In the genomic region with DNA sequence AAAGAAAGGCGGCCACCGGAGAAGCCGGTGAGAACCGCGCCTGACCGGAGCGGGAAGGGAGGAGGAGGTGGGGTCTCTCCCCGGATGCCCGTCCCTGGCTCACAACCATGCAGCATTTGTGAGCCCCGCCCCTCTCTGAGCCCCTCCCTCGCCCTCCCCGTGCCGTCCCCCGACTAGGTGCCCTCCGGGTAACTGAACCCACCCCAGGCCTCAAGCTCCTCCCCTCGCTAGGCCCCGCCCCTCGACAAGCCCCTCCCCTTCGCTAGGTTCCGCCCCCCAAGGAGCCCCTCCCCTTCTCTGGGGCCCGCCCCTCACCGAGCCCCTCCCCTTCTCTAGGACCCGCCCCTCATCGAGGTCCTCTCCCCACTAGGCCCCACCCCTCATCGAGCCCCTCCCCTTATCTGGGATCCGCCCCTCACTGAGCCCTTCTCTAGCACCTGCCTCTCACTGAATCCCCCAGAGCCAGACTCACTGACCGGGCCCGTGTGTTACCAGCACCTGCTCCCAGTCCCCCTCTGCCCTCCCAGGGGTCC, we compare ENCODE assay signal across 8 cellular contexts. TPM values are rescaled to one million over a fixed set of nuclear protein-coding genes. Genes with fewer than 3 reads are reported as not detected.
A peak's percentile ranks its signal among the peaks of the same experiment; 100 is the strongest.
DNase-seq lines count a peak whose midpoint lies in the region; FAIRE-seq and TF ChIP-seq lines count a peak whose summit lies in the region.
"Had no signal": no experiment of that assay in that cellular context is flagged by ENCODE, and none has a peak within 500 bp of the region (broad histone marks: within the 10 kb centered on the region; RNA-seq: fewer than 3 reads in every experiment).

No MANE protein-coding gene starts in this region.

- no peak overlapping the region for H2BK120ac ChIP-seq in mesenchymal stem cell (ENCODE audit: low read depth, low read length)

- H3K4me1 Mint-ChIP-seq in astrocyte (ENCODE audit: low read depth, unreplicated experiment): peaks cover 2% of the 10 kb centered on the region

- H3K23ac ChIP-seq in mesenchymal stem cell (ENCODE audit: low read length in 2 of 2): no peak overlapping the region

- no peaks in the 10 kb centered on the region for H4K20me1 ChIP-seq in astrocyte (ENCODE audit: insufficient read depth, low read length)

- H2AFZ ChIP-seq in astrocyte (ENCODE audit: low read depth, low read length) (no peak overlapping the region), mesenchymal stem cell (ENCODE audit: low read depth, low read length) (no peak overlapping the region)

- no peak overlapping the region for H3K4me3 Mint-ChIP-seq in astrocyte (ENCODE audit: unreplicated experiment)

- 7% methylated on average over 24 of the region's 28 CpGs for WGBS in mesenchymal stem cell
- WGBS in stomach, 5 donors: 3 to 7% (median 6%) methylated on average over 22 to 28 of the region's 28 CpGs

- no peaks in the 10 kb centered on the region for H3K4me1 ChIP-seq in HEK293 (ENCODE audit: control insufficient read depth, insufficient read depth, low read length)
- H3K4me1 ChIP-seq in astrocyte (ENCODE audit: insufficient read depth, low read length): no peaks in the 10 kb centered on the region
- peaks cover 9% of the 10 kb centered on the region for H3K4me1 ChIP-seq in mesenchymal stem cell (ENCODE audit: control insufficient read depth, insufficient read depth, low read depth, low read length)
- H3K4me1 ChIP-seq in stomach: peaks cover 5 to 13% (median 10%) of the 10 kb centered on the region in 4 donors

- POLR2A ChIA-PET in HEK293 (lab: Yijun Ruan, JAX) (interaction anchor here (0.6 to 1.5 kb wide), 7 partner anchors 29 to 212 kb away, joined by 3 to 6 read pairs (median 4); a partner anchor contains a TSS), RWPE1 (lab: Yijun Ruan, JAX; ENCODE audit: low non-redundant PET) (no interaction called here)

- H3K4me3 ChIP-seq in HEK293 (ENCODE audit: low read depth, low read length) (peak overlapping the region; percentile 37), astrocyte (ENCODE audit: insufficient read depth, low read depth, low read length) (no peak overlapping the region), mesenchymal stem cell (ENCODE audit: insufficient read depth in 1 of 2, low read depth in 1 of 2, low read length in 2 of 2) (no peak overlapping the region), stomach (peak overlapping the region; percentile 30 to 46 (median 38))

- H2BK5ac ChIP-seq in mesenchymal stem cell (ENCODE audit: low read depth, low read length, poor library complexity, severe bottlenecking): no peak overlapping the region

- H3K4ac ChIP-seq in mesenchymal stem cell (ENCODE audit: low read depth in 1 of 2, low read length in 2 of 2): no peak overlapping the region

- H3K27ac Mint-ChIP-seq in astrocyte (ENCODE audit: unreplicated experiment): no peak overlapping the region

- H3K9me3 Mint-ChIP-seq in astrocyte (ENCODE audit: unreplicated experiment): no peaks in the 10 kb centered on the region

- H2BK12ac ChIP-seq in mesenchymal stem cell (ENCODE audit: low read length in 2 of 2): no peak overlapping the region

- TF ChIP-seq CTCF in HEK293 (tag by site-specific recombination; IDR thresholded peaks at IDR 0.05): no peak
- TF ChIP-seq CTCF in RWPE1 (conservative IDR thresholded peaks at IDR 0.05; ENCODE audit: low read depth): no peak
- TF ChIP-seq CTCF in astrocyte (IDR thresholded peaks at IDR 0.05; ENCODE audit: insufficient read depth, low read depth, low read length): no peak
- no peak for TF ChIP-seq CTCF in stomach (IDR thresholded peaks at IDR 0.05)

- H3K9ac ChIP-seq in astrocyte (ENCODE audit: low read length) (no peak overlapping the region), mesenchymal stem cell (ENCODE audit: low read length) (no peak overlapping the region)

- H2BK15ac ChIP-seq in mesenchymal stem cell (ENCODE audit: low read depth, poor library complexity, severe bottlenecking): no peak overlapping the region

- no peak overlapping the region for H2AK5ac ChIP-seq in mesenchymal stem cell (ENCODE audit: low read length, severe bottlenecking)

- intact Hi-C loops in stomach (cut with DNase I; ENCODE audit: low total_unique reads): no loop called here

- H3K79me2 ChIP-seq in astrocyte (ENCODE audit: insufficient read depth, low read length): no peaks in the 10 kb centered on the region

- peaks cover 11% of the 10 kb centered on the region for H3K27me3 Mint-ChIP-seq in astrocyte (ENCODE audit: low read depth, unreplicated experiment)

- H3K18ac ChIP-seq in mesenchymal stem cell (ENCODE audit: low read depth in 1 of 2, low read length in 2 of 2): no peak overlapping the region

- CTCF ChIA-PET in HEK293 (lab: Yijun Ruan, JAX): interaction anchor here (1.9 kb wide), 1 partner anchor 82 kb away, joined by 4 read pairs; no protein-coding TSS in a partner anchor
- CTCF ChIA-PET in RWPE1 (lab: Yijun Ruan, JAX): interaction anchor here (1.9 kb wide), 1 partner anchor 83 kb away, joined by 10 read pairs; no protein-coding TSS in a partner anchor

- no peak overlapping the region for H4K8ac ChIP-seq in mesenchymal stem cell (ENCODE audit: low read length)

- no peaks in the 10 kb centered on the region for H3K36me3 Mint-ChIP-seq in astrocyte (ENCODE audit: low read depth, unreplicated experiment)

- H3K27me3 ChIP-seq in astrocyte (ENCODE audit: insufficient read depth, low read length): peaks cover 5% of the 10 kb centered on the region
- peaks cover 28 to 37% of the 10 kb centered on the region in 2 experiments for H3K27me3 ChIP-seq in mesenchymal stem cell (ENCODE audit: control insufficient read depth in 1 of 2, insufficient read depth in 1 of 2, low read length in 2 of 2)
- peaks cover 3 to 68% (median 34%) of the 10 kb centered on the region in 3 donors for H3K27me3 ChIP-seq in stomach

- DNase-seq in RWPE1 (ENCODE audit: low spot score) (peak; percentile 77), astrocyte (ENCODE audit: low read depth) (no peak), mesenchymal stem cell (peak; percentile 49), stomach (no peak), GM12892 (ENCODE audit: insufficient read length) (no peak), H54 (ENCODE audit: insufficient read length, low spot score) (no peak)

- no peak overlapping the region for H3K14ac ChIP-seq in mesenchymal stem cell (ENCODE audit: low read length in 2 of 2)

- FAIRE-seq in astrocyte (lab: Jason Lieb, UNC): no peak
- FAIRE-seq in GM12892 (lab: Jason Lieb, UNC): no peak
- no peak for FAIRE-seq in H54 (lab: Jason Lieb, UNC)

- H3K9me3 ChIP-seq in HEK293 (ENCODE audit: control insufficient read depth, insufficient read depth, low read depth, low read length) (no peaks in the 10 kb centered on the region), astrocyte (ENCODE audit: insufficient read depth, low read depth, low read length) (no peaks in the 10 kb centered on the region), mesenchymal stem cell (ENCODE audit: control insufficient read depth, low read length) (no peaks in the 10 kb centered on the region), stomach (no peaks in the 10 kb centered on the region)

- no peaks in the 10 kb centered on the region for H3K36me3 ChIP-seq in HEK293 (ENCODE audit: control insufficient read depth in 2 of 2, insufficient read depth in 1 of 2, low read length in 2 of 2)
- no peaks in the 10 kb centered on the region for H3K36me3 ChIP-seq in astrocyte (ENCODE audit: insufficient read depth, low read length)
- H3K36me3 ChIP-seq in mesenchymal stem cell (ENCODE audit: control insufficient read depth in 1 of 2, insufficient read depth in 2 of 2, low read depth in 1 of 2, low read length in 2 of 2): no peaks in the 10 kb centered on the region
- H3K36me3 ChIP-seq in stomach: no peaks in the 10 kb centered on the region

- TF ChIP-seq EP300 in stomach (IDR thresholded peaks at IDR 0.05): no peak

- H3K79me1 ChIP-seq in mesenchymal stem cell (replicated peaks; ENCODE audit: low read length, poor library complexity, severe bottlenecking): no peaks in the 10 kb centered on the region

- no peak for TF ChIP-seq POLR2A in stomach (IDR thresholded peaks at IDR 0.05)
- TF ChIP-seq POLR2A in GM12892 (IDR thresholded peaks at IDR 0.05; ENCODE audit: low read depth, low read length): no peak
- no peak for TF ChIP-seq POLR2A in H54 (IDR thresholded peaks at IDR 0.05; ENCODE audit: low read depth, low read length)

- H4K91ac ChIP-seq in mesenchymal stem cell (ENCODE audit: low read length): no peak overlapping the region

- H3K27ac ChIP-seq in HEK293 (ENCODE audit: extremely low read depth, low read depth, low read length) (no peak overlapping the region), RWPE1 (no peak overlapping the region), astrocyte (ENCODE audit: low read depth, low read length) (no peak overlapping the region), mesenchymal stem cell (ENCODE audit: low read length, poor library complexity, severe bottlenecking) (no peak overlapping the region), stomach (no peak overlapping the region)
- H3K27ac ChIP-seq: skin epidermis had no signal

- H3K4me2 ChIP-seq in astrocyte (ENCODE audit: low read length) (peak overlapping the region; percentile 44), mesenchymal stem cell (ENCODE audit: low read length, poor library complexity, severe bottlenecking) (peak overlapping the region; percentile 47)

TF ChIP-seq in HEK293, 187 proteins besides CTCF, POLR2A, EP300 and RAD21 (continues in another document):
- TF ChIP-seq ZNF629 (tag by site-specific recombination; IDR thresholded peaks at IDR 0.05): no peak

RNA-seq across cellular contexts. Expression of a gene that starts 42.2 kb away (rescaled TPM):
- total RNA-seq in astrocyte (933 and 1,069 TPM in 2 replicates), stomach (1,000 to 10,000 TPM in 1 of 5 donors, 100 to 1,000 TPM in 3, 10 to 100 TPM in 1; 21.8 to 2,022 (median 373) TPM)
- polyA plus RNA-seq in mesenchymal stem cell (2013, experiment 1 of 2): 794 TPM
- 815 TPM for polyA plus RNA-seq in mesenchymal stem cell (2013, experiment 2 of 2)
- polyA plus RNA-seq in stomach: 1,000 to 10,000 TPM in 1 of 3 donors, 100 to 1,000 TPM in 2; 320 to 2,297 (median 486) TPM
- 36.7 TPM for polyA plus RNA-seq in GM12892 (2012; ENCODE audit: missing spikeins)

RNA-seq across cellular contexts. Expression of a gene that starts 58.5 kb away (rescaled TPM):
- 1.7 and 2.7 TPM in 2 replicates for total RNA-seq in astrocyte
- polyA plus RNA-seq in mesenchymal stem cell (2013, experiment 1 of 2): 4.0 TPM
- polyA plus RNA-seq in mesenchymal stem cell (2013, experiment 2 of 2): 4.1 TPM
- total RNA-seq in stomach: 1 to 10 TPM in 2 of 5 donors, under 1 TPM in 1, not detected in 2; 0.37 to 6.4 (median 5.1) TPM
- polyA plus RNA-seq in stomach: 1 to 10 TPM; 3.8 to 5.6 (median 5.5) TPM
- polyA plus RNA-seq in GM12892 (2012; ENCODE audit: missing spikeins): not detected

Comparison
In these comparisons a context has a peak if more than half of its experiments do, and no peak if none do; other contexts are left out.
1. H3K4me3 ChIP-seq: peak in HEK293 (single experiment) and stomach (4 of 4); none in astrocyte (single experiment) and mesenchymal stem cell (0 of 2).
2. DNase-seq: peak in RWPE1 (single experiment) and mesenchymal stem cell (single experiment); none in astrocyte (single experiment), stomach (single experiment), GM12892 (single experiment) and H54 (single experiment).